11 cellular contexts compared by ENCODE assay signal in the genomic region with DNA sequence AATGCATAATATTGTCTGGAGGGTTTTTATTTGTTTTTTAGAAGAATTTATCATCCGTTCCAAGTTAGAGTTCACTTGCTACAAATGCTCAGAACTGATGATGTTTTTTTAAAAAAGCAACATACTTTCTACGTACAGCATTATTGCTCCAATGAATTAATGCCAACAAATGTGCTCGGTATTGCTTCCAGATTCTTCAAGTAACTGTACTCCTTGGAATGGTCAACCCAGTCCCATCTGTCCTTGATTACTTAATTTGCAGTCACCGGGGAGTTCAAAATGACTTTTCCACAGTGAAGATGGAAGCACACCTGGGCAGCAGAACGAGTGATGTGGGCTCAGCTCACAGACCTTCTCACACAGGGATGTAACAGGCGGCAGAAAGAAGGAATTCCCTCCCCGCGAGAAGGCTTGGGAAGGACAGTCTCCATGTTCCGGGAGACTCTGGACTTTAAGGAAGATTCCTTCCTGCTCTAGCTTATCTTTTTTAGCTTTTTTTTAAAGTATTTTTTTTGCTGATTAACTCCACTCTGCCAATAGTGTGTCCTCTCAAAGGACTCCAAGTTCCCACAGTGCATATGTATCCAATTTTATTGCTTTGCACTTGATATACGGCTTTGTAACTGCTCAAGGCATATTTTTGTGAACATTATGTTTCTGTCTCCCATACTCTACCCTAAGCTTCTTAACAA.
DNase-seq lines count a peak whose midpoint lies in the region; ATAC-seq lines count a peak whose summit lies in the region.
"Had no signal": no experiment of that assay in that cellular context is flagged by ENCODE, and none has a peak within 500 bp of the region (broad histone marks: within the 10 kb centered on the region; RNA-seq: fewer than 3 reads in every experiment).

No MANE protein-coding gene starts in this region.

- H3K9ac ChIP-seq in muscle layer of colon (ENCODE audit: low read length): no peak overlapping the region

- H3K36me3 ChIP-seq in H7 (replicated peaks; ENCODE audit: control insufficient read depth, insufficient read depth, low read length) (no peaks in the 10 kb centered on the region), muscle layer of colon (ENCODE audit: insufficient read depth, low read length) (no peaks in the 10 kb centered on the region)
- no peaks in the 10 kb centered on the region for H3K36me3 ChIP-seq in effector memory CD4-positive, alpha-beta T cell (ENCODE audit: control insufficient read depth, insufficient read depth, low read length)
- H3K36me3 ChIP-seq: colonic mucosa had no signal

- H3K27ac ChIP-seq in muscle layer of colon (ENCODE audit: low read depth, low read length): peak overlapping the region; percentile 76
- no peak overlapping the region for H3K27ac ChIP-seq in effector memory CD4-positive, alpha-beta T cell (ENCODE audit: insufficient read depth, low read length, poor library complexity, severe bottlenecking)
- H3K27ac ChIP-seq: colonic mucosa had no signal

- no peaks in the 10 kb centered on the region for H3K9me3 ChIP-seq in muscle layer of colon (ENCODE audit: low read length)
- no peaks in the 10 kb centered on the region for H3K9me3 ChIP-seq in effector memory CD4-positive, alpha-beta T cell (ENCODE audit: control insufficient read depth, low read length)
- H3K9me3 ChIP-seq: colonic mucosa had no signal

- peak; percentile 34 for DNase-seq in ACHN
- peak; percentile 44 for DNase-seq in H7
- DNase-seq in dedifferentiated amniotic fluid mesenchymal stem cell (ENCODE audit: extremely low spot score): peak; percentile 72
- no peak for DNase-seq in MV-4-11 (lab: John Stamatoyannopoulos, UW)
- no peak for DNase-seq in HUDEP-2 (lab: John Stamatoyannopoulos, UW; ENCODE audit: unreplicated experiment in 76 of 76)
- no peak for DNase-seq in effector memory CD4-positive, alpha-beta T cell
- DNase-seq: colonic mucosa, NCI-H1092, NCI-H510A treated with DMSO at 0.1 percent for 48 hours had no signal

- ATAC-seq in GM18520 (IDR thresholded peaks at IDR 0.05; ENCODE audit: unreplicated experiment): no peak

- peaks cover 25% of the 10 kb centered on the region for H3K4me1 ChIP-seq in muscle layer of colon (ENCODE audit: insufficient read depth, low read length)
- H3K4me1 ChIP-seq in effector memory CD4-positive, alpha-beta T cell (ENCODE audit: control insufficient read depth, insufficient read depth, low read length, poor library complexity, severe bottlenecking): no peaks in the 10 kb centered on the region
- H3K4me1 ChIP-seq: colonic mucosa had no signal

- in situ Hi-C loops in ACHN (cut with HindIII; ENCODE audit: low pct_ligation_motif_present, low pct_unique_long_range_greater_than_20kb, low sequenced_read_pairs): no loop called here

- no peaks in the 10 kb centered on the region for H3K27me3 ChIP-seq in H7 (ENCODE audit: control insufficient read depth, insufficient read depth, low read length)
- no peaks in the 10 kb centered on the region for H3K27me3 ChIP-seq in muscle layer of colon (ENCODE audit: control insufficient read depth in 1 of 2, insufficient read depth in 2 of 2, low read length in 2 of 2)
- no peaks in the 10 kb centered on the region for H3K27me3 ChIP-seq in effector memory CD4-positive, alpha-beta T cell (replicated peaks; ENCODE audit: control insufficient read depth, insufficient read depth, low read length, poor library complexity, severe bottlenecking)
- H3K27me3 ChIP-seq: colonic mucosa had no signal

- H3K4me3 ChIP-seq in H7 (ENCODE audit: insufficient read depth, low read depth, low read length): no peak overlapping the region
- H3K4me3 ChIP-seq in muscle layer of colon (ENCODE audit: low read depth in 1 of 2, low read length in 2 of 2): no peak overlapping the region
- no peak overlapping the region for H3K4me3 ChIP-seq in effector memory CD4-positive, alpha-beta T cell (ENCODE audit: insufficient read depth, low read depth, low read length, poor library complexity, severe bottlenecking)
- H3K4me3 ChIP-seq: colonic mucosa had no signal

Comparison
In these comparisons a context has a peak if more than half of its experiments do, and no peak if none do; other contexts are left out.
1. DNase-seq: peak in ACHN (single experiment), H7 (single experiment) and dedifferentiated amniotic fluid mesenchymal stem cell (single experiment); none in MV-4-11 (single experiment), HUDEP-2 (0 of 76) and effector memory CD4-positive, alpha-beta T cell (0 of 3).